In the genomic region with DNA sequence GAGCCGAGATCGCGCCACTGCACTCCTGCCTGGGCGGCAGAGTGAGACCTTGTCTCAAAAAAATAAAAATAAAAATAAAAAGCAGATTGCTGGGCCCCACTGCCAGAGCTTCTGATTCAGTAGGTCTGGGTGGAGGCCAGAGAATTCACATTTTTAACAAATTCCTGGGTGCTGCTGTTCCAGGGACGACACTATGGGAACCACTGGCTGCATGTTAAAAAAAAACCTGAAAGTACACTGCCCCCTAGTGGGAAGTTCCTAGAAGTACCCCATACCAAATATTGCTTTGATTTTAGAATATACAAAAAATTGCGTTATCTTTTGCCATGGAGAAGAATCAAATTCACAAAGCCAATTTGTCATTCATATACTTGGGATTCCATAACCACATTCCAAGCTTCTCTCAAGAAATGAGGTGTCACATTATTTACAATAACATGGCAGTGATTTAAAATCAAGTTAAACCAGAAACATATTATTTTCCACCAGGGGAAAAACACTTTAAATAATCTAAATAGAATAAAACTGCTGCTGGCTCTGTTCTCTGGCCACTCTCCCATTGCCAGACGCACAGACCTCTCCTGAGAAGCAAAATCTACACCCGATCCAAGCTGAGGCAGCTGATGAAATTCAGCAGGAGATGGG, we compare ENCODE assay signal across 8 cellular contexts. TPM values are rescaled to one million over a fixed set of nuclear protein-coding genes. Genes with fewer than 3 reads are reported as not detected.
DNase-seq lines count a peak whose midpoint lies in the region; ATAC-seq, FAIRE-seq and TF ChIP-seq lines count a peak whose summit lies in the region.

No MANE protein-coding gene starts in this region.

- no peak overlapping the region for H2AFZ ChIP-seq in DND-41 (ENCODE audit: low read depth, low read length)
- no peak overlapping the region for H2AFZ ChIP-seq in PC-9
- H2AFZ ChIP-seq in HepG2 (ENCODE audit: low read length), result peak overlapping the region; percentile 19

- no peaks in the 10 kb centered on the region for H3K9me3 ChIP-seq in DND-41 (ENCODE audit: insufficient read depth, low read length, severe bottlenecking)
- H3K9me3 ChIP-seq in PC-9 (ENCODE audit: insufficient read depth, low read depth), result no peaks in the 10 kb centered on the region
- no peaks in the 10 kb centered on the region for H3K9me3 ChIP-seq in HepG2 (ENCODE audit: low read length)
- H3K9me3 ChIP-seq in vagina, result no peaks in the 10 kb centered on the region

- peak; percentile 68 for ATAC-seq in DND-41 (ENCODE audit: insufficient read depth, low read depth)
- ATAC-seq in HepG2, result peak; percentile 59; the same call in 2 of the 3 replicates
- ATAC-seq in HG03175 (IDR thresholded peaks at IDR 0.05; ENCODE audit: unreplicated experiment), result no peak

- H3K9ac ChIP-seq in DND-41 (ENCODE audit: low read depth, low read length) (no peak overlapping the region), HepG2 (ENCODE audit: insufficient read depth, low read depth, low read length) (0 out of 2 replicates have a peak overlapping the region, but pooled peaks have one; percentile 23)

- in situ Hi-C loops in HepG2 (cut with HindIII; ENCODE audit: extremely low pct_ligation_motif_present, low pct_unique_long_range_greater_than_20kb), result loop anchor here (5.0 kb wide), 2 partner anchors 38 to 88 kb away; no protein-coding TSS in a partner anchor

- intact Hi-C loops in PC-9 (cut with micrococcal nuclease; ENCODE audit: unreplicated experiment) (loop anchor here (1.0 to 10.0 kb wide), 2 partner anchors 90 to 357 kb away; no protein-coding TSS in a partner anchor), HepG2 (cut with micrococcal nuclease; ENCODE audit: unreplicated experiment) (loop anchor here (1.0 to 5.0 kb wide), 4 partner anchors 56 to 168 kb away; no protein-coding TSS in a partner anchor), vagina (cut with DNase I) (loop anchor here (10.0 kb wide), 1 partner anchor 360 kb away; no protein-coding TSS in a partner anchor)

- no peaks in the 10 kb centered on the region for H3F3A ChIP-seq in PC-9 (ENCODE audit: insufficient read depth, low read depth)

- TF ChIP-seq EP300 in HepG2 (IDR thresholded peaks at IDR 0.05; ENCODE audit: low read depth in 2 of 2, low read length in 2 of 2) (no peak), HepG2 (CRISPR knock-in tag; IDR thresholded peaks at IDR 0.05; ENCODE audit: borderline replicate concordance) (no peak)

- CTCF ChIA-PET in PC-9 (lab: Charles Lee), result interaction anchor here (0.6 to 1.1 kb wide), 4 partner anchors 35 to 307 kb away, joined by 3 to 13 read pairs (median 3); no protein-coding TSS in a partner anchor
- CTCF ChIA-PET in HepG2 (lab: Yijun Ruan, JAX; ENCODE audit: low intra/inter-chr PET ratio, low total read pairs), result interaction anchor here (0.5 to 2.9 kb wide), 6 partner anchors 20 to 170 kb away, joined by 3 to 55 read pairs (median 8); no protein-coding TSS in a partner anchor

- POLR2A ChIA-PET in PC-9 (lab: Charles Lee; ENCODE audit: unreplicated experiment) (interaction anchor here (0.6 kb wide), 1 partner anchor 15 kb away, joined by 5 read pairs; no protein-coding TSS in a partner anchor), HepG2 (lab: Yijun Ruan, JAX) (interaction anchor here (1.0 to 2.9 kb wide), 4 partner anchors 28 to 86 kb away, joined by 3 to 13 read pairs (median 6); partner anchors contain the start of gene SYF2)

- no peaks in the 10 kb centered on the region for H3K79me2 ChIP-seq in DND-41 (ENCODE audit: insufficient read depth, low read length)
- H3K79me2 ChIP-seq in PC-9 (ENCODE audit: low read depth), result no peaks in the 10 kb centered on the region
- no peaks in the 10 kb centered on the region for H3K79me2 ChIP-seq in HepG2 (ENCODE audit: insufficient read depth, low read length)

- 48% methylated on average over 8 of the region's 8 CpGs for WGBS in HepG2 (ENCODE audit: low lambda C conversion rate)

- no peak overlapping the region for H3K4me2 ChIP-seq in DND-41 (ENCODE audit: insufficient read depth, low read length)
- no peak overlapping the region for H3K4me2 ChIP-seq in PC-9
- peak overlapping the region; percentile 79 for H3K4me2 ChIP-seq in HepG2 (ENCODE audit: low read depth, low read length)

- no TSS peak for BruUV-seq in PC-9 (replicated peaks; lab: Mats Ljungman, UMichigan)
- BruUV-seq in HepG2 (replicated peaks; lab: Mats Ljungman, UMichigan), result no TSS peak

- no peaks in the 10 kb centered on the region for H3K9me2 ChIP-seq in PC-9 (ENCODE audit: insufficient read depth)

- TF ChIP-seq POLR2A in HepG2 (IDR thresholded peaks at IDR 0.05; ENCODE audit: insufficient read depth in 1 of 2, low read depth in 2 of 2, low read length in 2 of 2), result no peak
- no peak for TF ChIP-seq POLR2A in vagina (IDR thresholded peaks at IDR 0.05)

- TF ChIP-seq CTCF in DND-41 (IDR thresholded peaks at IDR 0.05; ENCODE audit: borderline replicate concordance, extremely low read depth, low read length, poor library complexity, severe bottlenecking) (peak; percentile 82), PC-9 (conservative IDR thresholded peaks at IDR 0.05) (peak; percentile 78), choroid plexus epithelial cell (conservative IDR thresholded peaks at IDR 0.05; ENCODE audit: low read depth, low read length) (peak; percentile 72), HepG2 (CRISPR knock-in tag; IDR thresholded peaks at IDR 0.05) (peak; percentile 71), vagina (IDR thresholded peaks at IDR 0.05) (peak; percentile 48 to 66 (median 53))

- FAIRE-seq in HTR-8/SVneo (lab: Jason Lieb, UNC) (no peak), HepG2 (lab: Jason Lieb, UNC) (peak; percentile 8)

- no peaks in the 10 kb centered on the region for H3K36me3 ChIP-seq in DND-41 (ENCODE audit: insufficient read depth, low read length)
- no peaks in the 10 kb centered on the region for H3K36me3 ChIP-seq in PC-9 (ENCODE audit: low read depth)
- H3K36me3 ChIP-seq in HepG2 (replicated peaks in 1 of 2; ENCODE audit: control insufficient read depth in 1 of 2, insufficient read depth in 2 of 2, low read length in 2 of 2), result no peaks in the 10 kb centered on the region
- H3K36me3 ChIP-seq in vagina, result no peaks in the 10 kb centered on the region

- no peaks in the 10 kb centered on the region; the same call in 1 of the 2 replicates for H4K20me1 ChIP-seq in DND-41 (ENCODE audit: insufficient read depth, low read length)
- H4K20me1 ChIP-seq in PC-9 (ENCODE audit: insufficient read depth), result no peaks in the 10 kb centered on the region
- no peaks in the 10 kb centered on the region for H4K20me1 ChIP-seq in HepG2 (ENCODE audit: insufficient read depth, low read length)

- no peak overlapping the region for H3K27ac ChIP-seq in DND-41 (ENCODE audit: low read length)
- H3K27ac ChIP-seq in PC-9, result no peak overlapping the region
- H3K27ac ChIP-seq in HepG2 (ENCODE audit: extremely low read length, insufficient read depth, low read length), result no peak overlapping the region
- no peak overlapping the region for H3K27ac ChIP-seq in vagina

- TF ChIP-seq RAD21 in HepG2 (CRISPR knock-in tag; IDR thresholded peaks at IDR 0.05), result peak; percentile 67

- DNase-seq in DND-41 (peak; percentile 16), HTR-8/SVneo (ENCODE audit: insufficient read length, low spot score) (peak; percentile 57), PC-9 (peak in 1 of 2 experiments; percentile 15), choroid plexus epithelial cell (ENCODE audit: low read depth) (peak; percentile 75), HepG2 (ENCODE audit: low spot score) (peak; percentile 66), vagina (ENCODE audit: extremely low spot score in 2 of 2) (no peak), occipital lobe (lab: John Stamatoyannopoulos, UW) (no peak)

- H3K4me1 ChIP-seq in DND-41 (ENCODE audit: insufficient read depth, low read length) (no peaks in the 10 kb centered on the region), PC-9 (replicated peaks; ENCODE audit: insufficient read depth) (no peaks in the 10 kb centered on the region), HepG2 (ENCODE audit: insufficient read depth, low read length) (peaks cover 43% of the 10 kb centered on the region), vagina (no peaks in the 10 kb centered on the region)

- H3K27me3 ChIP-seq in DND-41 (ENCODE audit: insufficient read depth, low read length, poor library complexity) (no peaks in the 10 kb centered on the region), PC-9 (ENCODE audit: insufficient read depth, low read depth) (0 out of 2 replicates have a peak, but pooled peaks cover 3% of the 10 kb centered on the region), HepG2 (ENCODE audit: control insufficient read depth in 1 of 2, insufficient read depth in 2 of 2, low read length in 2 of 2) (no peaks in the 10 kb centered on the region; a peak in 1 of 5 replicates), vagina (no peaks in the 10 kb centered on the region)

- H3K4me3 ChIP-seq in DND-41 (ENCODE audit: low read depth in 1 of 2, low read length in 2 of 2) (no peak overlapping the region), PC-9 (no peak overlapping the region), choroid plexus epithelial cell (ENCODE audit: low read depth, low read length) (no peak overlapping the region), HepG2 (replicated peaks in 1 of 3; ENCODE audit: insufficient read depth in 1 of 3, low read depth in 2 of 3, low read length in 3 of 3) (peak overlapping the region; percentile 18 to 52 (median 42); a peak in 4 of 6 replicates), vagina (no peak overlapping the region)

RNA-seq across cellular contexts. Expression of gene SYF2, which starts 27.4 kb away (rescaled TPM):
- total RNA-seq in PC-9 (2021), result 48.1 and 55.0 TPM in 2 replicates
- total RNA-seq in HepG2 (2016; rRNA removed; fragmentation: Illumina TruSeq; extraction: Trizol), result 34.1 and 42.8 TPM in 2 replicates
- total RNA-seq in HepG2 (2016; cell fraction: cytosol; rRNA removed; fragmentation: Illumina TruSeq; extraction: Trizol; ENCODE audit: low read depth), result 12.4 and 14.5 TPM in 2 replicates
- total RNA-seq in HepG2 (2016; cell fraction: insoluble cytoplasmic fraction; rRNA removed; fragmentation: Illumina TruSeq; extraction: Trizol), result 35.1 and 45.3 TPM in 2 replicates
- total RNA-seq in HepG2 (2016; cell fraction: membrane; rRNA removed; fragmentation: Illumina TruSeq; extraction: Trizol), result 18.7 and 22.7 TPM in 2 replicates
- 13.8 and 16.2 TPM in 2 replicates for total RNA-seq in HepG2 (2016; cell fraction: nucleus; rRNA removed; fragmentation: Illumina TruSeq; extraction: Trizol)
- polyA plus RNA-seq in HepG2 (2011; rRNA removed), result 13.9 and 17.8 TPM in 2 replicates
- polyA plus RNA-seq in HepG2 (2011; cell fraction: cytosol; rRNA removed), result 6.6 and 9.6 TPM in 2 replicates
- 4.1 and 5.1 TPM in 2 replicates for polyA plus RNA-seq in HepG2 (2011; cell fraction: nucleus; rRNA removed)
- 31.0 and 38.9 TPM in 2 replicates for polyA plus RNA-seq in HepG2 (2012)
- polyA plus RNA-seq in HepG2 (2016; cell fraction: cytosol; fragmentation: Illumina TruSeq; extraction: Trizol; ENCODE audit: low read depth), result 8.7 and 9.4 TPM in 2 replicates
- 49.5 and 51.5 TPM in 2 replicates for polyA plus RNA-seq in HepG2 (2016; cell fraction: insoluble cytoplasmic fraction; fragmentation: Illumina TruSeq; extraction: Trizol; ENCODE audit: low read depth)
- polyA plus RNA-seq in HepG2 (2016; cell fraction: membrane; fragmentation: Illumina TruSeq; extraction: Trizol; ENCODE audit: low read depth), result 14.2 and 16.8 TPM in 2 replicates
- 27.3 and 29.0 TPM in 2 replicates for polyA plus RNA-seq in HepG2 (2016; cell fraction: nucleus; fragmentation: Illumina TruSeq; extraction: Trizol; ENCODE audit: insufficient read depth, low read depth)
- 2.9 and 3.2 TPM in 2 replicates for polyA minus RNA-seq in HepG2 (2011; rRNA and poly(A)+ RNA removed; ENCODE audit: low replicate concordance)
- 5.4 and 6.7 TPM in 2 replicates for polyA minus RNA-seq in HepG2 (2011; cell fraction: cytosol; rRNA and poly(A)+ RNA removed)
- polyA minus RNA-seq in HepG2 (2011; cell fraction: nucleus; rRNA and poly(A)+ RNA removed), result 7.3 and 9.1 TPM in 2 replicates
- total RNA-seq in vagina, result 28.7 TPM
- total RNA-seq in occipital lobe, result 33.4 TPM

RNA-seq across cellular contexts. Expression of gene RSRP1, which starts 42.3 kb away (rescaled TPM):
- total RNA-seq in PC-9 (2021) (113 and 163 TPM in 2 replicates), HepG2 (2016; rRNA removed; fragmentation: Illumina TruSeq; extraction: Trizol) (11.3 and 52.8 TPM in 2 replicates), vagina (163 TPM), occipital lobe (62.2 TPM)
- total RNA-seq in HepG2 (2016; cell fraction: cytosol; rRNA removed; fragmentation: Illumina TruSeq; extraction: Trizol; ENCODE audit: low read depth), result 15.2 and 19.2 TPM in 2 replicates
- 13.4 and 49.0 TPM in 2 replicates for total RNA-seq in HepG2 (2016; cell fraction: insoluble cytoplasmic fraction; rRNA removed; fragmentation: Illumina TruSeq; extraction: Trizol)
- 5.7 and 7.6 TPM in 2 replicates for total RNA-seq in HepG2 (2016; cell fraction: membrane; rRNA removed; fragmentation: Illumina TruSeq; extraction: Trizol)
- total RNA-seq in HepG2 (2016; cell fraction: nucleus; rRNA removed; fragmentation: Illumina TruSeq; extraction: Trizol), result 132 and 140 TPM in 2 replicates
- polyA plus RNA-seq in HepG2 (2011; rRNA removed), result 43.9 and 46.3 TPM in 2 replicates
- 9.7 and 11.5 TPM in 2 replicates for polyA plus RNA-seq in HepG2 (2011; cell fraction: cytosol; rRNA removed)
- polyA plus RNA-seq in HepG2 (2011; cell fraction: nucleus; rRNA removed), result 254 and 258 TPM in 2 replicates
- 40.8 and 53.9 TPM in 2 replicates for polyA plus RNA-seq in HepG2 (2012)
- polyA plus RNA-seq in HepG2 (2016; cell fraction: cytosol; fragmentation: Illumina TruSeq; extraction: Trizol; ENCODE audit: low read depth), result 1.1 and 1.2 TPM in 2 replicates
- polyA plus RNA-seq in HepG2 (2016; cell fraction: insoluble cytoplasmic fraction; fragmentation: Illumina TruSeq; extraction: Trizol; ENCODE audit: low read depth), result 8.3 and 10.7 TPM in 2 replicates
- polyA plus RNA-seq in HepG2 (2016; cell fraction: membrane; fragmentation: Illumina TruSeq; extraction: Trizol; ENCODE audit: low read depth), result 1.9 and 2.6 TPM in 2 replicates
- 163 and 167 TPM in 2 replicates for polyA plus RNA-seq in HepG2 (2016; cell fraction: nucleus; fragmentation: Illumina TruSeq; extraction: Trizol; ENCODE audit: insufficient read depth, low read depth)
- 31.5 and 61.3 TPM in 2 replicates for polyA minus RNA-seq in HepG2 (2011; rRNA and poly(A)+ RNA removed; ENCODE audit: low replicate concordance)
- polyA minus RNA-seq in HepG2 (2011; cell fraction: cytosol; rRNA and poly(A)+ RNA removed), result 8.5 and 15.8 TPM in 2 replicates
- 318 and 343 TPM in 2 replicates for polyA minus RNA-seq in HepG2 (2011; cell fraction: nucleus; rRNA and poly(A)+ RNA removed)

Comparison
In these comparisons a context has a peak if more than half of its experiments do, and no peak if none do; other contexts are left out.
1. DNase-seq: peak in DND-41 (single experiment), HTR-8/SVneo (single experiment), choroid plexus epithelial cell (single experiment) and HepG2 (single experiment); none in vagina (0 of 2) and occipital lobe (single experiment).
2. H3K4me3 ChIP-seq: peak in HepG2 (3 of 3); none in DND-41 (0 of 2), PC-9 (single experiment), choroid plexus epithelial cell (single experiment) and vagina (0 of 2).
3. Peak in every context shown above with its lines, with median percentiles within 50 percentile points of each other: CTCF ChIP-seq.